Comparison of ENCODE assay signal across 1 cellular context in the genomic region with DNA sequence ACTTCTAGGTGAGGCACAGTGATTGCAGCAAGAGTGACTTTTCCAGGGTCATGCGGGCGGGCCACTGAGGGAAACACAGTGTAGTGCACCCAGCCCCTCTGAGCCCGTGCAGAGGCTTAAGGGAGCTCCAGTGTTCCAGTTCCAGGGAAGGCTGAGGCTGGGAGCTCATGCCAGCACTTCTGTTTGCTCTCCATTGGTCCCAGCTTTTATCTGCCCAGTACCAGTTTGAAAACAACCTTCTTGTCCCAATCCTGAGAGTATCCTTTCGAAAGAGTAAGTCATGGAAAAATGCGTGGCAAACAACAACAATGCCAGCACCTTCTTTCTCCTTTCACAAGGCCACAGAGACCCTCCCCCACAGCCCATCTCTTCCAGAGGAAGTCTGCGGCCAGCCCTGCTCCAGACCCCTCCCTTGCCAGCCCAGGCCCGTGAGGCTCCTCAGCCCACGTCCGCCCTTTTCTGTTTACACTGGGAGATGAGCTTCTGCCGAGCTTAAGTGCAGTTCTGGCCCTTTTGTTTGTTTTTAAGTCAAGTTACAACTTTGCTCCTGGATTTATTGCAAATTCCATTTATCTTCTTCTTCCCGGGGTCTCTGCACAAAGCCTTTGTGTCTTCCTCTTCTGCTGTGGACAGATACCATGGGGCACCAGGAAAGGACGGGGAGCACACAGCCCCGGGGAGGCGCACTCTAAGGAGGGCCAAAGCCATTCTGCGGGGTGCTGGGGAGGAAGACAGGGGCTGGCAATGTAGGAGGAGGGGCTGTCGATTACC.
TF ChIP-seq lines count a peak whose summit lies in the region.

No MANE protein-coding gene starts in this region.

TF ChIP-seq in GM23338, 12 proteins besides CTCF, POLR2A, EP300 and RAD21 (continued from another document):
- TF ChIP-seq, protein P1, sequence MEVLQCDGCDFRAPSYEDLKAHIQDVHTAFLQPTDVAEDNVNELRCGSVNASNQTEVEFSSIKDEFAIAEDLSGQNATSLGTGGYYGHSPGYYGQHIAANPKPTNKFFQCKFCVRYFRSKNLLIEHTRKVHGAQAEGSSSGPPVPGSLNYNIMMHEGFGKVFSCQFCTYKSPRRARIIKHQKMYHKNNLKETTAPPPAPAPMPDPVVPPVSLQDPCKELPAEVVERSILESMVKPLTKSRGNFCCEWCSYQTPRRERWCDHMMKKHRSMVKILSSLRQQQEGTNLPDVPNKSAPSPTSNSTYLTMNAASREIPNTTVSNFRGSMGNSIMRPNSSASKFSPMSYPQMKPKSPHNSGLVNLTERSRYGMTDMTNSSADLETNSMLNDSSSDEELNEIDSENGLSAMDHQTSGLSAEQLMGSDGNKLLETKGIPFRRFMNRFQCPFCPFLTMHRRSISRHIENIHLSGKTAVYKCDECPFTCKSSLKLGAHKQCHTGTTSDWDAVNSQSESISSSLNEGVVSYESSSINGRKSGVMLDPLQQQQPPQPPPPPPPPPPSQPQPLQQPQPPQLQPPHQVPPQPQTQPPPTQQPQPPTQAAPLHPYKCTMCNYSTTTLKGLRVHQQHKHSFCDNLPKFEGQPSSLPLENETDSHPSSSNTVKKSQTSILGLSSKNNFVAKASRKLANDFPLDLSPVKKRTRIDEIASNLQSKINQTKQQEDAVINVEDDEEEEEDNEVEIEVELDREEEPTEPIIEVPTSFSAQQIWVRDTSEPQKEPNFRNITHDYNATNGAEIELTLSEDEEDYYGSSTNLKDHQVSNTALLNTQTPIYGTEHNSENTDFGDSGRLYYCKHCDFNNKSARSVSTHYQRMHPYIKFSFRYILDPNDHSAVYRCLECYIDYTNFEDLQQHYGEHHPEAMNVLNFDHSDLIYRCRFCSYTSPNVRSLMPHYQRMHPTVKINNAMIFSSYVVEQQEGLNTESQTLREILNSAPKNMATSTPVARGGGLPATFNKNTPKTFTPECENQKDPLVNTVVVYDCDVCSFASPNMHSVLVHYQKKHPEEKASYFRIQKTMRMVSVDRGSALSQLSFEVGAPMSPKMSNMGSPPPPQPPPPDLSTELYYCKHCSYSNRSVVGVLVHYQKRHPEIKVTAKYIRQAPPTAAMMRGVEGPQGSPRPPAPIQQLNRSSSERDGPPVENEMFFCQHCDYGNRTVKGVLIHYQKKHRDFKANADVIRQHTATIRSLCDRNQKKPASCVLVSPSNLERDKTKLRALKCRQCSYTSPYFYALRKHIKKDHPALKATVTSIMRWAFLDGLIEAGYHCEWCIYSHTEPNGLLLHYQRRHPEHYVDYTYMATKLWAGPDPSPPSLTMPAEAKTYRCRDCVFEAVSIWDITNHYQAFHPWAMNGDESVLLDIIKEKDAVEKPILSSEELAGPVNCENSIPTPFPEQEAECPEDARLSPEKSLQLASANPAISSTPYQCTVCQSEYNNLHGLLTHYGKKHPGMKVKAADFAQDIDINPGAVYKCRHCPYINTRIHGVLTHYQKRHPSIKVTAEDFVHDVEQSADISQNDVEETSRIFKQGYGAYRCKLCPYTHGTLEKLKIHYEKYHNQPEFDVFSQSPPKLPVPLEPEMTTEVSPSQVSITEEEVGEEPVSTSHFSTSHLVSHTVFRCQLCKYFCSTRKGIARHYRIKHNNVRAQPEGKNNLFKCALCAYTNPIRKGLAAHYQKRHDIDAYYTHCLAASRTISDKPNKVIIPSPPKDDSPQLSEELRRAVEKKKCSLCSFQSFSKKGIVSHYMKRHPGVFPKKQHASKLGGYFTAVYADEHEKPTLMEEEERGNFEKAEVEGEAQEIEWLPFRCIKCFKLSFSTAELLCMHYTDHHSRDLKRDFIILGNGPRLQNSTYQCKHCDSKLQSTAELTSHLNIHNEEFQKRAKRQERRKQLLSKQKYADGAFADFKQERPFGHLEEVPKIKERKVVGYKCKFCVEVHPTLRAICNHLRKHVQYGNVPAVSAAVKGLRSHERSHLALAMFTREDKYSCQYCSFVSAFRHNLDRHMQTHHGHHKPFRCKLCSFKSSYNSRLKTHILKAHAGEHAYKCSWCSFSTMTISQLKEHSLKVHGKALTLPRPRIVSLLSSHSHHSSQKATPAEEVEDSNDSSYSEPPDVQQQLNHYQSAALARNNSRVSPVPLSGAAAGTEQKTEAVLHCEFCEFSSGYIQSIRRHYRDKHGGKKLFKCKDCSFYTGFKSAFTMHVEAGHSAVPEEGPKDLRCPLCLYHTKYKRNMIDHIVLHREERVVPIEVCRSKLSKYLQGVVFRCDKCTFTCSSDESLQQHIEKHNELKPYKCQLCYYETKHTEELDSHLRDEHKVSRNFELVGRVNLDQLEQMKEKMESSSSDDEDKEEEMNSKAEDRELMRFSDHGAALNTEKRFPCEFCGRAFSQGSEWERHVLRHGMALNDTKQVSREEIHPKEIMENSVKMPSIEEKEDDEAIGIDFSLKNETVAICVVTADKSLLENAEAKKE (CRISPR knock-in tag; IDR thresholded peaks at IDR 0.05) = no peak
- no peak for TF ChIP-seq ZNF331 (CRISPR knock-in tag; IDR thresholded peaks at IDR 0.05; ENCODE audit: low read depth)
- TF ChIP-seq EZH2 (IDR thresholded peaks at IDR 0.05; ENCODE audit: low read depth, unreplicated experiment) = no peak
- no peak for TF ChIP-seq ETS1 (IDR thresholded peaks at IDR 0.05)
- no peak for TF ChIP-seq JUNB (IDR thresholded peaks at IDR 0.05; ENCODE audit: unreplicated experiment)
- TF ChIP-seq CREB1 (CRISPR knock-in tag; IDR thresholded peaks at IDR 0.05; ENCODE audit: low read depth) = no peak
- TF ChIP-seq REST (IDR thresholded peaks at IDR 0.05; ENCODE audit: unreplicated experiment) = no peak
